ENCODE assay signal across 18 cellular contexts in genomic region chr1:29985376-29985945, GRCh38.
"Had no signal": no experiment of that assay in that cellular context is flagged by ENCODE, and none has a peak within 500 bp of the region (broad histone marks: within the 10 kb centered on the region; RNA-seq: fewer than 3 reads in every experiment).

No MANE protein-coding gene starts in this region.

- H3K4me3 Mint-ChIP-seq: activated CD4-positive, alpha-beta T cell treated with anti-CD3 and anti-CD28 coated beads, Interleukin-2, amount 10 ng/mL, durations not matched to agents 7 days and 5 days; activated T-cell treated with anti-CD3 and anti-CD28 coated beads, Interleukin-2, amount 50 U/mL, for 24 hours; brain; central memory CD8-positive, alpha-beta T cell; endodermal cell; memory B cell; neural crest cell had no signal

- H3K9me3 Mint-ChIP-seq: activated CD4-positive, alpha-beta T cell treated with anti-CD3 and anti-CD28 coated beads, Interleukin-2, amount 10 ng/mL, durations not matched to agents 7 days and 5 days; activated T-cell treated with anti-CD3 and anti-CD28 coated beads, Interleukin-2, amount 50 U/mL, for 24 hours had no signal

- DNase-seq: activated CD4-positive, alpha-beta T cell treated with anti-CD3 and anti-CD28 coated beads, Interleukin-2, amount 10 ng/mL, durations not matched to agents 7 days and 5 days; activated CD4-positive, CD25-positive, alpha-beta regulatory T cell; activated effector memory CD4-positive, alpha-beta T cell treated with Interleukin-2 at 50 U/mL for 16 hours; activated T-cell treated with anti-CD3 and anti-CD28 coated beads, Interleukin-2, amount 50 U/mL, for 24 hours; amniotic stem cell; endodermal cell; erythroblast; left colon; ovary; T-helper 2 cell; thyroid gland had no signal

- H3K4me3 ChIP-seq: ovary, skin epidermis, thyroid gland had no signal

- H3K4me1 Mint-ChIP-seq: activated CD4-positive, alpha-beta T cell treated with anti-CD3 and anti-CD28 coated beads, Interleukin-2, amount 10 ng/mL, durations not matched to agents 7 days and 5 days; central memory CD8-positive, alpha-beta T cell; memory B cell had no signal

- H3K27ac ChIP-seq: ovary, thyroid gland had no signal

- H3K27ac Mint-ChIP-seq: activated CD4-positive, alpha-beta T cell treated with anti-CD3 and anti-CD28 coated beads, Interleukin-2, amount 10 ng/mL, durations not matched to agents 7 days and 5 days; activated T-cell treated with anti-CD3 and anti-CD28 coated beads, Interleukin-2, amount 50 U/mL, for 24 hours; memory B cell had no signal

- H3K27me3 Mint-ChIP-seq: brain had no signal

- H3K9me3 ChIP-seq: ovary, thyroid gland had no signal

- H3K36me3 Mint-ChIP-seq: activated naive CD4-positive, alpha-beta T cell treated with anti-CD3 and anti-CD28 coated beads, Interleukin-2, amount 50 U/mL, for 72 hours; brain; memory B cell had no signal

- ATAC-seq: activated naive CD4-positive, alpha-beta T cell treated with anti-CD3 and anti-CD28 coated beads, Interleukin-2, amount 50 U/mL, for 72 hours; left colon had no signal

- FAIRE-seq: TTC549 had no signal
